In the genomic region with DNA sequence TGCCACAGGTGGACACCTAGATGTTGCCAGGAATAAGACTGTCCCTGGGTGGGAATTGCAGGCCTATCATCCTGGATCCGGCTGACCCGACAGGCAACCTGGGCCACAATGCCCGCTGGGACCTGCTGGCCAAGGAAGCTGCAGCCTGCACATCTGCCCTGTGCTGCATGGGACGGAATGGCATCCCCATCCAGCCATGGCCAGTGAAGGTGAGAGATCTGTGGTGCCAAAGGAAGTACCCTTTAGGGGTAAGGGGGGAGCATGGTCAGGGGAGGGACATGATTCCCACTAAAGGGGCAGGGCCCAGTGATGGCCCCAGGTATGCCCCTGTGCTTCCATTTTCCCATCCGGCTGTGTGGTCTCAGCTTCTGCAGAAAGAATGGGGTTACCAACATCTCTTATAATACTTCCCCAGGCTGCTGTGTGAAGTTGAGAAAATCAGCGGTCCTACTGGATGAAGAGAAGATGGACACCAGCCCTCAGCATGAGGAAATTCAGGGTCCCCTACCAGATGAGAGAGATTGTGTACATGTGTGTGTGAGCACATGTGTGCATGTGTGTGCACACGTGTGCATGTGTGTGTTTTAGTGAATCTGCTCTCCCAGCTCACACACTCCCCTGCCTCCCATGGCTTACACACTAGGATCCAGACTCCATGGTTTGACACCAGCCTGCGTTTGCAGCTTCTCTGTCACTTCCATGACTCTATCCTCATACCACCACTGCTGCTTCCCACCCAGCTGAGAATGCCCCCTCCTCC, we compare ENCODE assay signal across 1 cellular context.
TF ChIP-seq lines count a peak whose summit lies in the region.

No MANE protein-coding gene starts in this region.

TF ChIP-seq in H1, 55 proteins besides CTCF, POLR2A, EP300 and RAD21:
- TF ChIP-seq JUN (IDR thresholded peaks at IDR 0.05; ENCODE audit: low read depth, low read length) (no peak), GTF2F1 (IDR thresholded peaks at IDR 0.05; ENCODE audit: borderline replicate concordance, low read depth, low read length) (no peak), BACH1 (IDR thresholded peaks at IDR 0.05; ENCODE audit: low read length) (no peak), SIRT6 (IDR thresholded peaks at IDR 0.05; ENCODE audit: low read length) (no peak), RXRA (IDR thresholded peaks at IDR 0.05; ENCODE audit: insufficient read depth, low read depth, low read length) (no peak), CBX8 (IDR thresholded peaks at IDR 0.05; ENCODE audit: borderline replicate concordance, low read depth, low read length) (no peak), MAFK (IDR thresholded peaks at IDR 0.05; ENCODE audit: low read depth, low read length) (no peak), SP4 (IDR thresholded peaks at IDR 0.05; ENCODE audit: low read length) (no peak), TAF1 (IDR thresholded peaks at IDR 0.05; ENCODE audit: low read depth, low read length) (no peak), CEBPB (IDR thresholded peaks at IDR 0.05; ENCODE audit: low read depth, low read length) (no peak), SAP30 (IDR thresholded peaks at IDR 0.05; ENCODE audit: insufficient read depth, insufficient replicate concordance, low read length) (no peak), TCF12 (IDR thresholded peaks at IDR 0.05; ENCODE audit: low read depth, low read length) (no peak)
- TF ChIP-seq, protein P1, sequence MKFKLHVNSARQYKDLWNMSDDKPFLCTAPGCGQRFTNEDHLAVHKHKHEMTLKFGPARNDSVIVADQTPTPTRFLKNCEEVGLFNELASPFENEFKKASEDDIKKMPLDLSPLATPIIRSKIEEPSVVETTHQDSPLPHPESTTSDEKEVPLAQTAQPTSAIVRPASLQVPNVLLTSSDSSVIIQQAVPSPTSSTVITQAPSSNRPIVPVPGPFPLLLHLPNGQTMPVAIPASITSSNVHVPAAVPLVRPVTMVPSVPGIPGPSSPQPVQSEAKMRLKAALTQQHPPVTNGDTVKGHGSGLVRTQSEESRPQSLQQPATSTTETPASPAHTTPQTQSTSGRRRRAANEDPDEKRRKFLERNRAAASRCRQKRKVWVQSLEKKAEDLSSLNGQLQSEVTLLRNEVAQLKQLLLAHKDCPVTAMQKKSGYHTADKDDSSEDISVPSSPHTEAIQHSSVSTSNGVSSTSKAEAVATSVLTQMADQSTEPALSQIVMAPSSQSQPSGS (IDR thresholded peaks at IDR 0.05; ENCODE audit: low read length), result no peak
